In genomic region chr19:9323919-9324583, GRCh38 we compare ENCODE assay signal across 8 cellular contexts. TPM values are rescaled to one million over a fixed set of nuclear protein-coding genes. Genes with fewer than 3 reads are reported as not detected.
DNase-seq lines count a peak whose midpoint lies in the region; ATAC-seq and TF ChIP-seq lines count a peak whose summit lies in the region.

TSS of gene ZNF559 (plus strand) at chr19:9324179. CDS start at chr19:9338550, 14,371 bp downstream.

- H3K27me3 Mint-ChIP-seq in IgD-negative memory B cell: no peaks in the 10 kb centered on the region

- H3K27me3 ChIP-seq in muscle layer of colon (ENCODE audit: control insufficient read depth in 1 of 2, insufficient read depth in 2 of 2, low read length in 2 of 2): no peaks in the 10 kb centered on the region

- peaks cover 9% of the 10 kb centered on the region for H3K4me1 ChIP-seq in muscle layer of colon (ENCODE audit: insufficient read depth, low read length)

- H3K9me3 Mint-ChIP-seq in IgD-negative memory B cell: peaks cover 5 to 27% (median 27%) of the 10 kb centered on the region in 3 donors

- H3K36me3 ChIP-seq in muscle layer of colon (ENCODE audit: insufficient read depth, low read length): no peaks in the 10 kb centered on the region

- peak; percentile 99 for ATAC-seq in GM21529 (IDR thresholded peaks at IDR 0.05; ENCODE audit: unreplicated experiment)

- peak within 1 kb of the TSS; percentile 73 for H3K9ac ChIP-seq in muscle layer of colon (ENCODE audit: low read length)

- peak within 1 kb of the TSS; percentile 90 to 96 (median 96) for H3K4me3 Mint-ChIP-seq in IgD-negative memory B cell

- H3K36me3 Mint-ChIP-seq in IgD-negative memory B cell: peaks cover 18% of the 10 kb centered on the region

- peak within 1 kb of the TSS; percentile 61 to 83 for H3K4me3 ChIP-seq in muscle layer of colon (ENCODE audit: low read depth in 1 of 2, low read length in 2 of 2)

- H3K27ac Mint-ChIP-seq in IgD-negative memory B cell: peak within 1 kb of the TSS; percentile 92 to 96 (median 93)

- H3K4me1 Mint-ChIP-seq in IgD-negative memory B cell: peaks cover 6 to 11% (median 11%) of the 10 kb centered on the region in 3 donors

- H3K27ac ChIP-seq in muscle layer of colon (ENCODE audit: low read depth, low read length): peak within 1 kb of the TSS; percentile 84

- peak; percentile 64 for TF ChIP-seq POLR2A in erythroblast (IDR thresholded peaks at IDR 0.05; ENCODE audit: low read length)

- DNase-seq in DMS53 (lab: John Stamatoyannopoulos, UW): peak; percentile 95
- DNase-seq in OCI-M1 (lab: John Stamatoyannopoulos, UW): peak; percentile 100
- DNase-seq in activated T-cell treated with anti-CD3 and anti-CD28 coated beads for 48 hours (ENCODE audit: low read depth): peak; percentile 94
- peak; percentile 96 to 97 for DNase-seq in erythroblast (lab: John Stamatoyannopoulos, UW)
- DNase-seq in stimulated activated CD8-positive, alpha-beta memory T cell treated with anti-CD3 and anti-CD28 coated beads, Interleukin-7, amount 100 ng/mL, for 1 hour (ENCODE audit: low read depth in 2 of 2): peak; percentile 96

- H3K9me3 ChIP-seq in muscle layer of colon (ENCODE audit: low read length): peaks cover 4% of the 10 kb centered on the region

RNA-seq across cellular contexts. Expression of gene ZNF559, which starts in this region (rescaled TPM):
- 24.6 TPM for polyA plus RNA-seq in IgD-negative memory B cell

Comparison
In these comparisons a context has a peak if more than half of its experiments do, and no peak if none do; other contexts are left out.
1. Peak in every context shown above with its lines: DNase-seq, ATAC-seq, H3K4me3 ChIP-seq and H3K27ac ChIP-seq.